In genomic region chr16:67922221-67922620, GRCh38 we compare ENCODE assay signal across 1 cellular context.
TF ChIP-seq lines count a peak whose summit lies in the region.

No MANE protein-coding gene starts in this region.

TF ChIP-seq in K562, 482 proteins besides CTCF, POLR2A, EP300 and RAD21:
- 0 out of 2 replicates have a peak, but pooled peaks have one; percentile 32 for TF ChIP-seq LEF1 (IDR thresholded peaks at IDR 0.05)
- TF ChIP-seq ZBTB1 (CRISPR knock-in tag; IDR thresholded peaks at IDR 0.05; ENCODE audit: borderline replicate concordance, low read depth), result no peak
- peak in 1 of 2 experiments; percentile 76; a peak in 1 of 4 replicates for TF ChIP-seq RCOR1 (IDR thresholded peaks at IDR 0.05; ENCODE audit: borderline replicate concordance in 1 of 2, low read depth in 2 of 2, low read length in 2 of 2)
- no peak for TF ChIP-seq MEF2D (tag; conservative IDR thresholded peaks at IDR 0.05; ENCODE audit: low read depth)
- TF ChIP-seq JUND (IDR thresholded peaks at IDR 0.05; ENCODE audit: borderline replicate concordance, low read depth, low read length), result peak; percentile 36; the same call in 1 of the 2 replicates
- peak; percentile 42; the same call in 1 of the 3 replicates for TF ChIP-seq JUND (tag; IDR thresholded peaks at IDR 0.05; ENCODE audit: borderline replicate concordance, low read depth, low read length)
- 0 out of 2 replicates have a peak, but pooled peaks have one; percentile 52 for TF ChIP-seq FOSL1 (tag; conservative IDR thresholded peaks at IDR 0.05)
- TF ChIP-seq PURB (CRISPR knock-in tag; IDR thresholded peaks at IDR 0.05; ENCODE audit: low read depth), result no peak
- TF ChIP-seq MNT (conservative IDR thresholded peaks at IDR 0.05), result peak in 1 of 2 experiments; percentile 24; a peak in 1 of 4 replicates
- TF ChIP-seq, protein P1, sequence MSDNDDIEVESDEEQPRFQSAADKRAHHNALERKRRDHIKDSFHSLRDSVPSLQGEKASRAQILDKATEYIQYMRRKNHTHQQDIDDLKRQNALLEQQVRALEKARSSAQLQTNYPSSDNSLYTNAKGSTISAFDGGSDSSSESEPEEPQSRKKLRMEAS (CRISPR knock-in tag; IDR thresholded peaks at IDR 0.05), result peak; percentile 36; the same call in 1 of the 2 replicates
- TF ChIP-seq CREM (IDR thresholded peaks at IDR 0.05; ENCODE audit: low read depth), result peak; percentile 26; the same call in 1 of the 2 replicates
- TF ChIP-seq MAFF (IDR thresholded peaks at IDR 0.05; ENCODE audit: low read length), result 0 out of 2 replicates have a peak, but pooled peaks have one; percentile 26
- TF ChIP-seq ARID1B (IDR thresholded peaks at IDR 0.05), result 0 out of 2 replicates have a peak, but pooled peaks have one; percentile 12
- TF ChIP-seq HDAC1 (IDR thresholded peaks at IDR 0.05), result 0 out of 4 replicates have a peak, but pooled peaks of 1 of the 2 experiments have one; percentile 27
- no peak for TF ChIP-seq STAT5B (CRISPR knock-in tag; IDR thresholded peaks at IDR 0.05)
- peak; percentile 29; the same call in 1 of the 2 replicates for TF ChIP-seq CTBP1 (IDR thresholded peaks at IDR 0.05; ENCODE audit: borderline replicate concordance)
- no peak for TF ChIP-seq CGGBP1 (CRISPR knock-in tag; IDR thresholded peaks at IDR 0.05)
- no peak for TF ChIP-seq PBX2 (CRISPR knock-in tag; IDR thresholded peaks at IDR 0.05; ENCODE audit: low read depth)
- TF ChIP-seq PBX2 (tag; conservative IDR thresholded peaks at IDR 0.05; ENCODE audit: low read depth), result no peak
- peak; percentile 16; the same call in 1 of the 2 replicates for TF ChIP-seq USF2 (CRISPR knock-in tag; IDR thresholded peaks at IDR 0.05)
- TF ChIP-seq MYC (IDR thresholded peaks at IDR 0.05; ENCODE audit: low read depth, low read length), result 0 out of 2 replicates have a peak, but pooled peaks have one; percentile 26
- no peak for TF ChIP-seq MYC (CRISPR knock-in tag; IDR thresholded peaks at IDR 0.05; ENCODE audit: borderline replicate concordance, low read depth)
- TF ChIP-seq, protein P2, sequence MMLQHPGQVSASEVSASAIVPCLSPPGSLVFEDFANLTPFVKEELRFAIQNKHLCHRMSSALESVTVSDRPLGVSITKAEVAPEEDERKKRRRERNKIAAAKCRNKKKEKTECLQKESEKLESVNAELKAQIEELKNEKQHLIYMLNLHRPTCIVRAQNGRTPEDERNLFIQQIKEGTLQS (IDR thresholded peaks at IDR 0.05), result peak; percentile 18; the same call in 1 of the 2 replicates
- TF ChIP-seq, protein P2 (CRISPR knock-in tag; conservative IDR thresholded peaks at IDR 0.05), result no peak
- TF ChIP-seq BHLHE40 (IDR thresholded peaks at IDR 0.05; ENCODE audit: low read length), result peak; percentile 29; the same call in 1 of the 2 replicates
